In the genomic region with DNA sequence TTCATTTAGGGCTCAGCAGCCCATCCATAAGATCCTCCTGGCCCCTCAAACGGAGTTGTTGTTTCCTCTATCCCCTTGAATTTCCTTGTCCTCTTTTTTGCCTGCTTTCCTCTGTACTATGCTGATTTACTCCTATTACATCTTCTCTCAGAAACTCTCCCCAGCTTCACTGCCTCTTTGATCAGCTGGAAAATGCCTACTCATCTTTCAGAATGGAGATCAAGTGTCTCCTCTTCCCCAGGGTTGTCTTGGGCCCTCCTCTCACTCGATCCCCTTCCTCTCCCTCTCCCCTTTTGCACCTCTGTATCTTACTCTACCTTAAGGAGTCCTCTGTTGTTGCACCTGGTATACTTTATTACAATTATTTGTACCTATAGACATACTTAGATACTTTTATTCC, we compare ENCODE assay signal across 27 cellular contexts.
DNase-seq lines count a peak whose midpoint lies in the region; ATAC-seq and TF ChIP-seq lines count a peak whose summit lies in the region.
"Had no signal": no experiment of that assay in that cellular context is flagged by ENCODE, and none has a peak within 500 bp of the region (broad histone marks: within the 10 kb centered on the region; RNA-seq: fewer than 3 reads in every experiment).

No MANE protein-coding gene starts in this region.

- no peak overlapping the region for H4K5ac ChIP-seq in H9 (ENCODE audit: insufficient read length, low read depth, low read length)

- no peak overlapping the region for H2BK15ac ChIP-seq in H9 (ENCODE audit: low read depth, low read length)

- peaks cover 5% of the 10 kb centered on the region; the same call in 1 of the 2 replicates for H3K79me2 ChIP-seq in H9 (ENCODE audit: insufficient read depth, low read length)

- H3K18ac ChIP-seq in H9 (ENCODE audit: insufficient read length, low read depth, low read length) = no peak overlapping the region

- H3T11ph ChIP-seq in H9 (ENCODE audit: low read length) = no peak overlapping the region

- intact Hi-C loops in left cardiac atrium (cut with DNase I) = no loop called here

- H3K23me2 ChIP-seq in H9 (ENCODE audit: insufficient read length, low read depth, low read length, poor library complexity, severe bottlenecking) = no peaks in the 10 kb centered on the region

- peaks cover 3% of the 10 kb centered on the region for H3K79me1 ChIP-seq in H9 (ENCODE audit: insufficient read depth, low read depth, low read length, poor library complexity, severe bottlenecking)

- POLR2A ChIA-PET in activated naive CD8-positive, alpha-beta T cell treated with anti-CD3 and anti-CD28 coated beads, Interleukin-2, amount 10 ng/mL, durations not matched to agents 7 days and 5 days (lab: Charles Lee) = no interaction called here
- POLR2A ChIA-PET in naive thymus-derived CD8-positive, alpha-beta T cell (lab: Charles Lee) = no interaction called here

- no peak overlapping the region for H3K23ac ChIP-seq in H9 (ENCODE audit: insufficient read length, low read depth, low read length)

- no peak overlapping the region for H4K8ac ChIP-seq in H9 (replicated peaks; ENCODE audit: insufficient read length, low read depth, low read length)

- no peak overlapping the region for H2BK5ac ChIP-seq in H9 (ENCODE audit: insufficient read length, low read length)

- H2BK120ac ChIP-seq in H9 (ENCODE audit: low read depth, low read length, poor library complexity, severe bottlenecking) = no peak overlapping the region

- H4K91ac ChIP-seq in H9 (ENCODE audit: insufficient read length, low read depth, low read length) = no peak overlapping the region

- H2BK20ac ChIP-seq in H9 (ENCODE audit: low read depth, low read length, poor library complexity, severe bottlenecking) = no peak overlapping the region

- no peak overlapping the region for H2AK5ac ChIP-seq in H9 (ENCODE audit: insufficient read length, low read length)

- H2AFZ ChIP-seq in H9 (ENCODE audit: low read length) = no peak overlapping the region

- H4K20me1 ChIP-seq in H9 (ENCODE audit: control insufficient read depth, insufficient read depth, insufficient read length) = no peaks in the 10 kb centered on the region

- WGBS in H9 (ENCODE audit: extremely low coverage, insufficient read length, low lambda C conversion rate) = no CpG with 5 or more reads among the region's 2 CpGs

- H3K9me3 ChIP-seq in H9 (ENCODE audit: control insufficient read depth, low read depth, low read length) = no peaks in the 10 kb centered on the region

- H3K9ac ChIP-seq in H9 (ENCODE audit: extremely low read depth, insufficient read length, low read length) = no peak overlapping the region
- H3K9ac ChIP-seq: KMS-11 had no signal

- no peaks in the 10 kb centered on the region for H3K27me3 ChIP-seq in H9 (ENCODE audit: insufficient read depth, low read length)
- H3K27me3 ChIP-seq: BE2C, SJCRH30 had no signal

- H3K4ac ChIP-seq in H9 (ENCODE audit: low read depth, low read length) = no peak overlapping the region

- H2BK12ac ChIP-seq in H9 (ENCODE audit: insufficient read length, low read depth, low read length) = no peak overlapping the region

- H3K4me1 Mint-ChIP-seq in activated T-cell treated with anti-CD3 and anti-CD28 coated beads, Interleukin-2, amount 50 U/mL, for 24 hours (ENCODE audit: low read depth) = peaks cover 41% of the 10 kb centered on the region
- H3K4me1 Mint-ChIP-seq in H9 = no peaks in the 10 kb centered on the region
- H3K4me1 Mint-ChIP-seq in activated naive CD8-positive, alpha-beta T cell treated with anti-CD3 and anti-CD28 coated beads, Interleukin-2, amount 10 ng/mL, durations not matched to agents 7 days and 5 days = peaks cover 20% of the 10 kb centered on the region
- H3K4me1 Mint-ChIP-seq in naive thymus-derived CD8-positive, alpha-beta T cell = peaks cover 24 to 50% (median 38%) of the 10 kb centered on the region in 4 donors

- peaks cover 2% of the 10 kb centered on the region for H3K9me3 Mint-ChIP-seq in activated T-cell treated with anti-CD3 and anti-CD28 coated beads, Interleukin-2, amount 50 U/mL, for 24 hours
- H3K9me3 Mint-ChIP-seq in H9 = no peaks in the 10 kb centered on the region
- peaks cover 3% of the 10 kb centered on the region for H3K9me3 Mint-ChIP-seq in activated naive CD8-positive, alpha-beta T cell treated with anti-CD3 and anti-CD28 coated beads, Interleukin-2, amount 10 ng/mL, durations not matched to agents 7 days and 5 days
- peaks cover 0 to 2% (median 0%) of the 10 kb centered on the region in 9 donors for H3K9me3 Mint-ChIP-seq in naive thymus-derived CD8-positive, alpha-beta T cell
- H3K9me3 Mint-ChIP-seq: natural killer cell treated with Interleukin-12 subunit alpha and Interleukin-12 subunit beta and Interleukin-15 and Interleukin-18, amount 100 ng/mL, for 72 hours had no signal

- no peak for DNase-seq in activated T-cell treated with anti-CD3 and anti-CD28 coated beads, Interleukin-2, amount 50 U/mL, for 24 hours
- no peak for DNase-seq in activated T-cell treated with anti-CD3 and anti-CD28 coated beads for 4 hours
- DNase-seq in H9 = no peak
- DNase-seq in activated naive CD8-positive, alpha-beta T cell treated with anti-CD3 and anti-CD28 coated beads, Interleukin-2, amount 10 ng/mL, durations not matched to agents 7 days and 5 days = no peak
- no peak for DNase-seq in naive thymus-derived CD8-positive, alpha-beta T cell
- no peak for DNase-seq in left cardiac atrium
- DNase-seq: activated CD4-positive, alpha-beta T cell treated with anti-CD3 and anti-CD28 coated beads for 48 hours; amygdala; BE2C; effector CD4-positive, alpha-beta T cell; islet precursor cell; midbrain; NCI-H1436; NCI-H2081 treated with DMSO at 0.1 percent for 48 hours; NCI-H446 treated with DMSO at 0.1 percent for 48 hours; NCI-H82; SJCRH30; small intestine; stimulated activated CD8-positive, alpha-beta memory T cell treated with anti-CD3 and anti-CD28 coated beads, Interleukin-4, amount 100 ng/mL, for 48 hours; T-helper 1 cell; trophoblast cell had no signal

- H3K4me3 Mint-ChIP-seq in activated T-cell treated with anti-CD3 and anti-CD28 coated beads, Interleukin-2, amount 50 U/mL, for 24 hours = no peak overlapping the region
- H3K4me3 Mint-ChIP-seq in H9 = no peak overlapping the region
- no peak overlapping the region for H3K4me3 Mint-ChIP-seq in activated naive CD8-positive, alpha-beta T cell treated with anti-CD3 and anti-CD28 coated beads, Interleukin-2, amount 10 ng/mL, durations not matched to agents 7 days and 5 days
- H3K4me3 Mint-ChIP-seq in naive thymus-derived CD8-positive, alpha-beta T cell = no peak overlapping the region
- H3K4me3 Mint-ChIP-seq: natural killer cell treated with Interleukin-12 subunit alpha and Interleukin-12 subunit beta and Interleukin-15 and Interleukin-18, amount 100 ng/mL, for 72 hours had no signal

- TF ChIP-seq CTCF in H9 (conservative IDR thresholded peaks at IDR 0.05) = no peak

- H3K4me1 ChIP-seq in H9 (ENCODE audit: insufficient read depth, low read length) = no peaks in the 10 kb centered on the region
- H3K4me1 ChIP-seq: BE2C, SJCRH30 had no signal

- H3K4me2 ChIP-seq in H9 (ENCODE audit: insufficient read depth, insufficient read length, low read length) = no peak overlapping the region
- H3K4me2 ChIP-seq: KMS-11 had no signal

- H3K27ac Mint-ChIP-seq in activated T-cell treated with anti-CD3 and anti-CD28 coated beads, Interleukin-2, amount 50 U/mL, for 24 hours = peak overlapping the region; percentile 31
- H3K27ac Mint-ChIP-seq in H9 = peak overlapping the region in 2 of 3 experiments; percentile 15 to 42; a peak in 3 of 7 replicates
- H3K27ac Mint-ChIP-seq in activated naive CD8-positive, alpha-beta T cell treated with anti-CD3 and anti-CD28 coated beads, Interleukin-2, amount 10 ng/mL, durations not matched to agents 7 days and 5 days = peak overlapping the region; percentile 26
- peak overlapping the region in 6 of 10 donors; percentile 1 to 75 (median 58) for H3K27ac Mint-ChIP-seq in naive thymus-derived CD8-positive, alpha-beta T cell

- H3K36me3 Mint-ChIP-seq in activated T-cell treated with anti-CD3 and anti-CD28 coated beads, Interleukin-2, amount 50 U/mL, for 24 hours (ENCODE audit: low read depth) = peaks cover 51% of the 10 kb centered on the region
- H3K36me3 Mint-ChIP-seq in H9 (ENCODE audit: insufficient read depth in 1 of 3, low read depth in 3 of 3) = peaks cover 11 to 19% (median 16%) of the 10 kb centered on the region in 3 experiments
- peaks cover 33% of the 10 kb centered on the region for H3K36me3 Mint-ChIP-seq in activated naive CD8-positive, alpha-beta T cell treated with anti-CD3 and anti-CD28 coated beads, Interleukin-2, amount 10 ng/mL, durations not matched to agents 7 days and 5 days
- peaks cover 4 to 54% (median 9%) of the 10 kb centered on the region in 3 donors for H3K36me3 Mint-ChIP-seq in naive thymus-derived CD8-positive, alpha-beta T cell

- no peak for ATAC-seq in activated naive CD8-positive, alpha-beta T cell treated with anti-CD3 and anti-CD28 coated beads, Interleukin-2, amount 10 ng/mL, durations not matched to agents 7 days and 5 days (ENCODE audit: low read depth)
- no peak for ATAC-seq in naive thymus-derived CD8-positive, alpha-beta T cell
- ATAC-seq in HG03442 (IDR thresholded peaks at IDR 0.05; ENCODE audit: unreplicated experiment) (no peak), left cardiac atrium (no peak), GM18909 (IDR thresholded peaks at IDR 0.05; ENCODE audit: poor library complexity, unreplicated experiment) (no peak)
- ATAC-seq: HCT116; natural killer cell treated with Interleukin-12 subunit alpha and Interleukin-12 subunit beta and Interleukin-15 and Interleukin-18, amount 100 ng/mL, for 72 hours had no signal

- no peak overlapping the region for H3K14ac ChIP-seq in H9 (ENCODE audit: insufficient read depth, low read length)

- H3K27ac ChIP-seq in H9 (ENCODE audit: insufficient read length, low read depth, low read length) = no peak overlapping the region
- H3K27ac ChIP-seq: epithelial cell of prostate, KMS-11, SJCRH30 had no signal

- no peak overlapping the region for H3K56ac ChIP-seq in H9 (ENCODE audit: insufficient read length, low read depth, low read length)

- no peaks in the 10 kb centered on the region for H3K27me3 Mint-ChIP-seq in activated T-cell treated with anti-CD3 and anti-CD28 coated beads, Interleukin-2, amount 50 U/mL, for 24 hours
- no peaks in the 10 kb centered on the region for H3K27me3 Mint-ChIP-seq in H9 (ENCODE audit: low read depth)
- no peaks in the 10 kb centered on the region for H3K27me3 Mint-ChIP-seq in activated naive CD8-positive, alpha-beta T cell treated with anti-CD3 and anti-CD28 coated beads, Interleukin-2, amount 10 ng/mL, durations not matched to agents 7 days and 5 days
- H3K27me3 Mint-ChIP-seq in naive thymus-derived CD8-positive, alpha-beta T cell = no peaks in the 10 kb centered on the region
- H3K27me3 Mint-ChIP-seq: natural killer cell treated with Interleukin-12 subunit alpha and Interleukin-12 subunit beta and Interleukin-15 and Interleukin-18, amount 100 ng/mL, for 72 hours had no signal
